18 cellular contexts compared by ENCODE assay signal in genomic region chr9:20442461-20443319, GRCh38.
DNase-seq lines count a peak whose midpoint lies in the region; ATAC-seq lines count a peak whose summit lies in the region.
"Had no signal": no experiment of that assay in that cellular context is flagged by ENCODE, and none has a peak within 500 bp of the region (broad histone marks: within the 10 kb centered on the region; RNA-seq: fewer than 3 reads in every experiment).

No MANE protein-coding gene starts in this region.

- peak overlapping the region; percentile 13 for H3K4me3 Mint-ChIP-seq in activated CD4-positive, alpha-beta T cell treated with anti-CD3 and anti-CD28 coated beads, Interleukin-2, amount 10 ng/mL, durations not matched to agents 24 days and 14 days
- H3K4me3 Mint-ChIP-seq in stimulated activated naive B cell treated with anti-CD40 and anti-IgM and Interleukin-4, amounts not matched to agents 10 μg/mL and 1 μg/mL and 100 μg/mL, for 72 hours = no peak overlapping the region
- H3K4me3 Mint-ChIP-seq: CD14-positive monocyte, neural crest cell had no signal

- H3K4me3 ChIP-seq in H7 (ENCODE audit: insufficient read depth, low read depth, low read length) = no peak overlapping the region
- H3K4me3 ChIP-seq: body of pancreas had no signal

- H3K27me3 Mint-ChIP-seq in activated CD4-positive, alpha-beta T cell treated with anti-CD3 and anti-CD28 coated beads, Interleukin-2, amount 10 ng/mL, durations not matched to agents 24 days and 14 days = no peaks in the 10 kb centered on the region
- H3K27me3 Mint-ChIP-seq in stimulated activated naive B cell treated with anti-CD40 and anti-IgM and Interleukin-4, amounts not matched to agents 10 μg/mL and 1 μg/mL and 100 μg/mL, for 72 hours = peaks cover 4 to 9% of the 10 kb centered on the region in 2 donors
- H3K27me3 Mint-ChIP-seq: T-cell had no signal

- DNase-seq in activated CD4-positive, alpha-beta T cell treated with anti-CD3 and anti-CD28 coated beads, Interleukin-2, amount 10 ng/mL, durations not matched to agents 24 days and 14 days = no peak
- no peak for DNase-seq in activated CD4-positive, alpha-beta T cell treated with anti-CD3 and anti-CD28 coated beads for 4 hours
- DNase-seq in NCI-H1694 (lab: John Stamatoyannopoulos, UW) (peak; percentile 66), cerebellum (ENCODE audit: low spot score) (peak; percentile 73), renal cortical epithelial cell (ENCODE audit: low read depth) (peak; percentile 20), T1000 (lab: John Stamatoyannopoulos, UW) (no peak), H7 (no peak)
- no peak for DNase-seq in stimulated activated naive B cell treated with anti-CD40 and anti-IgM and Interleukin-4, amounts not matched to agents 10 μg/mL and 1 μg/mL and 100 μg/mL, for 72 hours
- DNase-seq: activated effector memory CD4-positive, alpha-beta T cell treated with Interleukin-2 at 50 U/mL for 16 hours; body of pancreas; DMS79 treated with DMSO at 0.1 percent for 48 hours; NCI-H146; NCI-H226; T-cell; WERI-Rb-1 had no signal

- H3K36me3 ChIP-seq in H7 (replicated peaks; ENCODE audit: control insufficient read depth, insufficient read depth, low read length) = no peaks in the 10 kb centered on the region
- H3K36me3 ChIP-seq: WERI-Rb-1 had no signal

- H3K27ac Mint-ChIP-seq in activated CD4-positive, alpha-beta T cell treated with anti-CD3 and anti-CD28 coated beads, Interleukin-2, amount 10 ng/mL, durations not matched to agents 24 days and 14 days = peak overlapping the region; percentile 3
- no peak overlapping the region for H3K27ac Mint-ChIP-seq in stimulated activated naive B cell treated with anti-CD40 and anti-IgM and Interleukin-4, amounts not matched to agents 10 μg/mL and 1 μg/mL and 100 μg/mL, for 72 hours
- H3K27ac Mint-ChIP-seq: CD14-positive monocyte had no signal

- no peaks in the 10 kb centered on the region for H3K27me3 ChIP-seq in H7 (ENCODE audit: control insufficient read depth, insufficient read depth, low read length)
- H3K27me3 ChIP-seq: body of pancreas had no signal

- H3K4me1 Mint-ChIP-seq in activated CD4-positive, alpha-beta T cell treated with anti-CD3 and anti-CD28 coated beads, Interleukin-2, amount 10 ng/mL, durations not matched to agents 24 days and 14 days = peaks cover 32% of the 10 kb centered on the region
- H3K4me1 Mint-ChIP-seq in stimulated activated naive B cell treated with anti-CD40 and anti-IgM and Interleukin-4, amounts not matched to agents 10 μg/mL and 1 μg/mL and 100 μg/mL, for 72 hours = peaks cover 9 to 25% of the 10 kb centered on the region in 2 donors
- H3K4me1 Mint-ChIP-seq: neural crest cell had no signal

- no peak for ATAC-seq in stimulated activated naive B cell treated with anti-CD40 and anti-IgM and Interleukin-4, amounts not matched to agents 10 μg/mL and 1 μg/mL and 100 μg/mL, for 72 hours (replicated peaks)
- ATAC-seq: body of pancreas, Right ventricle myocardium inferior, T-cell had no signal

- intact Hi-C loops in activated CD4-positive, alpha-beta T cell treated with anti-CD3 and anti-CD28 coated beads, Interleukin-2, amount 10 ng/mL, durations not matched to agents 24 days and 14 days (cut with micrococcal nuclease) = loop anchor here (5.0 kb wide), 5 partner anchors 35 to 180 kb away; partner anchors contain the start of gene MLLT3

- peaks cover 36% of the 10 kb centered on the region for H3K36me3 Mint-ChIP-seq in activated CD4-positive, alpha-beta T cell treated with anti-CD3 and anti-CD28 coated beads, Interleukin-2, amount 10 ng/mL, durations not matched to agents 24 days and 14 days (ENCODE audit: low read depth)
- H3K36me3 Mint-ChIP-seq in stimulated activated naive B cell treated with anti-CD40 and anti-IgM and Interleukin-4, amounts not matched to agents 10 μg/mL and 1 μg/mL and 100 μg/mL, for 72 hours = no peaks in the 10 kb centered on the region
- H3K36me3 Mint-ChIP-seq: CD14-positive monocyte had no signal

- H3K9me3 Mint-ChIP-seq in activated CD4-positive, alpha-beta T cell treated with anti-CD3 and anti-CD28 coated beads, Interleukin-2, amount 10 ng/mL, durations not matched to agents 24 days and 14 days = no peaks in the 10 kb centered on the region
- no peaks in the 10 kb centered on the region for H3K9me3 Mint-ChIP-seq in stimulated activated naive B cell treated with anti-CD40 and anti-IgM and Interleukin-4, amounts not matched to agents 10 μg/mL and 1 μg/mL and 100 μg/mL, for 72 hours
- H3K9me3 Mint-ChIP-seq: CD14-positive monocyte, neural crest cell, T-cell had no signal

Comparison
In these comparisons a context has a peak if more than half of its experiments do, and no peak if none do; other contexts are left out.
1. DNase-seq: peak in NCI-H1694 (single experiment), cerebellum (single experiment) and renal cortical epithelial cell (single experiment); none in activated CD4-positive, alpha-beta T cell treated with anti-CD3 and anti-CD28 coated beads, Interleukin-2, amount 10 ng/mL, durations not matched to agents 24 days and 14 days (single experiment), activated CD4-positive, alpha-beta T cell treated with anti-CD3 and anti-CD28 coated beads for 4 hours (0 of 2), T1000 (single experiment), H7 (single experiment) and stimulated activated naive B cell treated with anti-CD40 and anti-IgM and Interleukin-4, amounts not matched to agents 10 μg/mL and 1 μg/mL and 100 μg/mL, for 72 hours (single experiment).